In genomic region chr1:6275826-6276764, GRCh38 we compare ENCODE assay signal across 10 cellular contexts. TPM values are rescaled to one million over a fixed set of nuclear protein-coding genes. Genes with fewer than 3 reads are reported as not detected.
A peak's percentile ranks its signal among the peaks of the same experiment; 100 is the strongest.
DNase-seq lines count a peak whose midpoint lies in the region; FAIRE-seq and TF ChIP-seq lines count a peak whose summit lies in the region.
"Had no signal": no experiment of that assay in that cellular context is flagged by ENCODE, and none has a peak within 500 bp of the region (broad histone marks: within the 10 kb centered on the region; RNA-seq: fewer than 3 reads in every experiment).

No MANE protein-coding gene starts in this region.

- no peak for FAIRE-seq in GM12892 (lab: Jason Lieb, UNC)

- TF ChIP-seq POLR2A in GM12892 (IDR thresholded peaks at IDR 0.05; ENCODE audit: low read depth, low read length), result no peak

- no peak for TF ChIP-seq CTCF in AG09319 (IDR thresholded peaks at IDR 0.05; ENCODE audit: low read depth, low read length)
- no peak for TF ChIP-seq CTCF in foreskin fibroblast (IDR thresholded peaks at IDR 0.05; ENCODE audit: low read depth, low read length)

- DNase-seq in AG09319 (ENCODE audit: extremely low read depth, low read depth) (peak; percentile 50), RPMI7951 (ENCODE audit: low read depth) (peak; percentile 95), foreskin fibroblast (peak; percentile 86 to 93), non-pigmented ciliary epithelial cell (ENCODE audit: low read depth) (peak; percentile 45), NAMALWA (ENCODE audit: low spot score) (no peak), mesenteric fat pad (ENCODE audit: low spot score) (no peak), GM12892 (ENCODE audit: insufficient read length) (no peak)
- DNase-seq in activated naive CD4-positive, alpha-beta T cell treated with anti-CD3 and anti-CD28 coated beads, Interleukin-2, amount 50 U/mL, for 16 hours, result no peak
- DNase-seq: NCI-H1105 had no signal

- H3K4me3 ChIP-seq in foreskin fibroblast (ENCODE audit: low read depth in 1 of 2, low read length in 2 of 2), result peak overlapping the region; percentile 9 to 35

RNA-seq across cellular contexts. Expression of gene GPR153, which starts 15.2 kb away (rescaled TPM):
- 11.8 and 12.6 TPM in 2 replicates for total RNA-seq in RPMI7951 (2014; rRNA removed; shearing (Covaris generic))
- 32.3 TPM for total RNA-seq in mesenteric fat pad
- 1.9 TPM for polyA plus RNA-seq in GM12892 (2012; ENCODE audit: missing spikeins)

RNA-seq across cellular contexts. Expression of gene HES3, which starts 32.1 kb away (rescaled TPM):
- total RNA-seq in RPMI7951 (2014; rRNA removed; shearing (Covaris generic)), result not detected in 2 replicates
- not detected for total RNA-seq in mesenteric fat pad
- polyA plus RNA-seq in GM12892 (2012; ENCODE audit: missing spikeins), result not detected
- total RNA-seq: glomerular endothelial cell had no signal

RNA-seq across cellular contexts. Expression of gene ICMT, which starts 40.3 kb away (rescaled TPM):
- total RNA-seq in RPMI7951 (2014; rRNA removed; shearing (Covaris generic)), result 101 and 105 TPM in 2 replicates
- total RNA-seq in mesenteric fat pad, result 72.9 TPM
- polyA plus RNA-seq in GM12892 (2012; ENCODE audit: missing spikeins), result 22.1 TPM

Comparison
In these comparisons a context has a peak if more than half of its experiments do, and no peak if none do; other contexts are left out.
1. DNase-seq: peak in AG09319 (single experiment), RPMI7951 (single experiment), foreskin fibroblast (2 of 2) and non-pigmented ciliary epithelial cell (single experiment); none in NAMALWA (single experiment), mesenteric fat pad (single experiment), activated naive CD4-positive, alpha-beta T cell treated with anti-CD3 and anti-CD28 coated beads, Interleukin-2, amount 50 U/mL, for 16 hours (single experiment) and GM12892 (single experiment).